Comparison of ENCODE assay signal across 1 cellular context in the genomic region with DNA sequence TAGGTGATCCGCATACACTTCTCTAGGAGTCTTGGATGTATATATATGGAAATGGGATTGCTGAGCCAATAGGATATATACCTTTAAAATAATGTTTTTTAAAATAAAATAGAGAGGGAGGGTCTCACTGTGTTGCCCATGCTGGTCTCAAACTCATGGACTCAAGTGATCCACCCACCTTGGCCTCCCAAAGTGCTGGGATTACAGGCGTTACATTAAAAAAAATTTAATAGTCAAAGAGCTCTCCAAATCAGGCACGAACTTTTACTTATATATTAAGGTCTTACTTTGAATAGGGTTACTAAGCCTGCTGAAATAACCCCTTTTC.
TF ChIP-seq lines count a peak whose summit lies in the region.

No MANE protein-coding gene starts in this region.

TF ChIP-seq in H1, 55 proteins besides CTCF, POLR2A, EP300 and RAD21:
- TF ChIP-seq SUZ12 (IDR thresholded peaks at IDR 0.05; ENCODE audit: low read length) (no peak), RNF2 (IDR thresholded peaks at IDR 0.05; ENCODE audit: borderline replicate concordance, low read depth, low read length, missing control alignments, poor library complexity, severe bottlenecking) (no peak), TEAD4 (IDR thresholded peaks at IDR 0.05; ENCODE audit: low read depth, low read length) (no peak), JUN (IDR thresholded peaks at IDR 0.05; ENCODE audit: low read depth, low read length) (no peak), HDAC6 (IDR thresholded peaks at IDR 0.05; ENCODE audit: low read depth, low read length) (no peak), E2F6 (IDR thresholded peaks at IDR 0.05) (no peak)
